ENCODE assay signal across 16 cellular contexts in genomic region chr10:43254199-43254730, GRCh38. TPM values are rescaled to one million over a fixed set of nuclear protein-coding genes. Genes with fewer than 3 reads are reported as not detected.
DNase-seq lines count a peak whose midpoint lies in the region; ATAC-seq, FAIRE-seq and TF ChIP-seq lines count a peak whose summit lies in the region.
"Had no signal": no experiment of that assay in that cellular context is flagged by ENCODE, and none has a peak within 500 bp of the region (broad histone marks: within the 10 kb centered on the region; RNA-seq: fewer than 3 reads in every experiment).

No MANE protein-coding gene starts in this region.

- no peaks in the 10 kb centered on the region for H3K36me3 Mint-ChIP-seq in natural killer cell treated with Interleukin-12 subunit alpha and Interleukin-12 subunit beta and Interleukin-15 and Interleukin-18, amount 100 ng/mL, for 72 hours

- peaks cover 0 to 3% of the 10 kb centered on the region in 2 donors for H3K27me3 Mint-ChIP-seq in natural killer cell treated with Interleukin-12 subunit alpha and Interleukin-12 subunit beta and Interleukin-15 and Interleukin-18, amount 100 ng/mL, for 72 hours
- H3K27me3 Mint-ChIP-seq: activated T-helper 17 cell treated with anti-CD3 and anti-CD28 coated beads, Interleukin-2, amount 50 U/mL, for 72 hours had no signal

- no peak overlapping the region for H3K4me3 Mint-ChIP-seq in natural killer cell treated with Interleukin-12 subunit alpha and Interleukin-12 subunit beta and Interleukin-15 and Interleukin-18, amount 100 ng/mL, for 72 hours
- H3K4me3 Mint-ChIP-seq: activated T-helper 17 cell treated with anti-CD3 and anti-CD28 coated beads, Interleukin-2, amount 50 U/mL, for 72 hours had no signal

- in situ Hi-C loops in KBM-7 (cut with MboI; ENCODE audit: low pct_unique_long_range_greater_than_20kb, low sequenced_read_pairs) (no loop called here), GM13977 (cut with MboI; ENCODE audit: low pct_unique_long_range_greater_than_20kb, low sequenced_read_pairs, unreplicated experiment) (no loop called here)

- TF ChIP-seq CTCF in GM13977 (IDR thresholded peaks at IDR 0.05; ENCODE audit: extremely low read depth, insufficient read depth, missing control alignments) = no peak

- no peak overlapping the region for H3K27ac Mint-ChIP-seq in natural killer cell treated with Interleukin-12 subunit alpha and Interleukin-12 subunit beta and Interleukin-15 and Interleukin-18, amount 100 ng/mL, for 72 hours
- H3K27ac Mint-ChIP-seq: activated T-helper 17 cell treated with anti-CD3 and anti-CD28 coated beads, Interleukin-2, amount 50 U/mL, for 72 hours had no signal

- DNase-seq in 8988T = peak; percentile 10
- DNase-seq in GM18507 (ENCODE audit: extremely low spot score, insufficient read length, low read depth) = peak; percentile 45
- peak; percentile 1 for DNase-seq in germinal center (ENCODE audit: low spot score)
- no peak for DNase-seq in natural killer cell treated with Interleukin-12 subunit alpha and Interleukin-12 subunit beta and Interleukin-15 and Interleukin-18, amount 100 ng/mL, for 72 hours (ENCODE audit: low spot score)
- no peak for DNase-seq in stimulated activated CD8-positive, alpha-beta memory T cell treated with anti-CD3 and anti-CD28 coated beads, Interleukin-4, amount 100 ng/mL, for 48 hours
- DNase-seq in KBM-7 = no peak
- DNase-seq in GM13977 (ENCODE audit: low spot score) = no peak
- DNase-seq: activated CD4-positive, CD25-positive, alpha-beta regulatory T cell treated with anti-CD3 and anti-CD28 coated beads, Interleukin-2, amount 50 U/mL, for 72 hours; dermis blood vessel endothelial cell; hypothalamus; NCI-H2029 treated with DMSO at 0.1 percent for 48 hours; NCI-H69 had no signal

- peaks cover 6 to 27% of the 10 kb centered on the region in 2 donors for H3K4me1 Mint-ChIP-seq in natural killer cell treated with Interleukin-12 subunit alpha and Interleukin-12 subunit beta and Interleukin-15 and Interleukin-18, amount 100 ng/mL, for 72 hours (ENCODE audit: low read depth in 2 of 2)

- peak; percentile 77 to 80 for ATAC-seq in natural killer cell treated with Interleukin-12 subunit alpha and Interleukin-12 subunit beta and Interleukin-15 and Interleukin-18, amount 100 ng/mL, for 72 hours
- no peak for ATAC-seq in GM18517 (IDR thresholded peaks at IDR 0.05; ENCODE audit: unreplicated experiment)
- ATAC-seq: activated T-helper 17 cell treated with anti-CD3 and anti-CD28 coated beads, Interleukin-2, amount 50 U/mL, for 72 hours had no signal

- no peaks in the 10 kb centered on the region for H3K9me3 Mint-ChIP-seq in natural killer cell treated with Interleukin-12 subunit alpha and Interleukin-12 subunit beta and Interleukin-15 and Interleukin-18, amount 100 ng/mL, for 72 hours
- H3K9me3 Mint-ChIP-seq: activated T-helper 17 cell treated with anti-CD3 and anti-CD28 coated beads, Interleukin-2, amount 50 U/mL, for 72 hours had no signal

- peak; percentile 50 for FAIRE-seq in GM18507 (lab: Jason Lieb, UNC)

RNA-seq across cellular contexts. Expression of gene RASGEF1A, which starts 12.6 kb away (rescaled TPM):
- total RNA-seq in natural killer cell treated with Interleukin-12 subunit alpha and Interleukin-12 subunit beta and Interleukin-15 and Interleukin-18, amount 100 ng/mL, for 72 hours = 1 to 10 TPM in 1 of 2 donors, under 1 TPM in 1; 0.69 to 1.1 TPM
- total RNA-seq: HT1080, M059J had no signal

Comparison
In these comparisons a context has a peak if more than half of its experiments do, and no peak if none do; other contexts are left out.
1. DNase-seq: peak in 8988T (single experiment), GM18507 (single experiment) and germinal center (single experiment); none in natural killer cell treated with Interleukin-12 subunit alpha and Interleukin-12 subunit beta and Interleukin-15 and Interleukin-18, amount 100 ng/mL, for 72 hours (single experiment), stimulated activated CD8-positive, alpha-beta memory T cell treated with anti-CD3 and anti-CD28 coated beads, Interleukin-4, amount 100 ng/mL, for 48 hours (single experiment), KBM-7 (single experiment) and GM13977 (single experiment).